ENCODE assay signal across 23 cellular contexts in genomic region chr12:119957135-119957534, GRCh38. TPM values are rescaled to one million over a fixed set of nuclear protein-coding genes. Genes with fewer than 3 reads are reported as not detected.
DNase-seq lines count a peak whose midpoint lies in the region; ATAC-seq, FAIRE-seq and TF ChIP-seq lines count a peak whose summit lies in the region.
"Had no signal": no experiment of that assay in that cellular context is flagged by ENCODE, and none has a peak within 500 bp of the region (broad histone marks: within the 10 kb centered on the region; RNA-seq: fewer than 3 reads in every experiment).

No MANE protein-coding gene starts in this region.

- H3K4me1 ChIP-seq in HepG2 (ENCODE audit: insufficient read depth, low read length) (no peaks in the 10 kb centered on the region), right lobe of liver (no peaks in the 10 kb centered on the region), HEK293 (ENCODE audit: control insufficient read depth, insufficient read depth, low read length) (no peaks in the 10 kb centered on the region), K562 (replicated peaks in 1 of 2; ENCODE audit: control insufficient read depth in 2 of 2, insufficient read depth in 2 of 2, low read length in 2 of 2) (no peaks in the 10 kb centered on the region), smooth muscle cell (ENCODE audit: low read depth) (no peaks in the 10 kb centered on the region)
- H3K4me1 ChIP-seq: BE2C, BLaER1 had no signal

- TF ChIP-seq RAD21 in HepG2 (CRISPR knock-in tag; IDR thresholded peaks at IDR 0.05) (no peak), K562 (CRISPR knock-in tag; conservative IDR thresholded peaks at IDR 0.05 in 1 of 2, IDR thresholded peaks at IDR 0.05 in 1 of 2) (no peak)

- no peaks in the 10 kb centered on the region for H3K9me1 ChIP-seq in K562 (ENCODE audit: control insufficient read depth, insufficient read depth, low read length)

- WGBS in HepG2 (ENCODE audit: low lambda C conversion rate): 86% methylated on average over 1 of the region's 1 CpG
- WGBS in right lobe of liver (ENCODE audit: insufficient coverage, low coverage, low lambda C conversion rate, missing lambda C conversion rate): 82% methylated on average over 1 of the region's 1 CpG
- 8% methylated on average over 1 of the region's 1 CpG for WGBS in K562 (ENCODE audit: insufficient coverage, low coverage, missing lambda C conversion rate)
- WGBS in smooth muscle cell (ENCODE audit: low lambda C conversion rate): 96% methylated on average over 1 of the region's 1 CpG

- TF ChIP-seq CTCF in HepG2 (CRISPR knock-in tag; IDR thresholded peaks at IDR 0.05) (no peak), right lobe of liver (IDR thresholded peaks at IDR 0.05) (no peak), HEK293 (tag by site-specific recombination; IDR thresholded peaks at IDR 0.05) (no peak), K562 (IDR thresholded peaks at IDR 0.05 in 2 of 3, conservative IDR thresholded peaks at IDR 0.05 in 1 of 3; ENCODE audit: insufficient read depth in 2 of 3, low read depth in 1 of 3, low read length in 3 of 3) (no peak), Calu3 (IDR thresholded peaks at IDR 0.05; ENCODE audit: unreplicated experiment) (no peak), smooth muscle cell (IDR thresholded peaks at IDR 0.05; ENCODE audit: borderline replicate concordance, insufficient read depth, poor library complexity, severe bottlenecking) (no peak)

- intact Hi-C loops in HepG2 (cut with micrococcal nuclease; ENCODE audit: unreplicated experiment): no loop called here
- intact Hi-C loops in right lobe of liver (cut with DNase I): no loop called here
- intact Hi-C loops in K562 (cut with micrococcal nuclease): no loop called here
- intact Hi-C loops in Calu3 (cut with micrococcal nuclease; ENCODE audit: unreplicated experiment): no loop called here

- H3K4me2 ChIP-seq in HepG2 (ENCODE audit: low read depth, low read length): no peak overlapping the region
- no peak overlapping the region for H3K4me2 ChIP-seq in K562 (ENCODE audit: insufficient read depth, low read length)
- H3K4me2 ChIP-seq in smooth muscle cell: no peak overlapping the region
- H3K4me2 ChIP-seq: BLaER1 had no signal

- BruUV-seq in HepG2 (replicated peaks; lab: Mats Ljungman, UMichigan) (no TSS peak), K562 (replicated peaks; lab: Mats Ljungman, UMichigan) (no TSS peak), Calu3 (replicated peaks; lab: Mats Ljungman, UMichigan) (no TSS peak)

- H4K20me1 ChIP-seq in HepG2 (ENCODE audit: insufficient read depth, low read length) (no peaks in the 10 kb centered on the region), K562 (replicated peaks; ENCODE audit: control insufficient read depth, insufficient read depth, low read length) (no peaks in the 10 kb centered on the region), smooth muscle cell (ENCODE audit: low read depth) (no peaks in the 10 kb centered on the region)
- H4K20me1 ChIP-seq: BLaER1 had no signal

- H3K36me3 Mint-ChIP-seq in Calu3 (ENCODE audit: insufficient read depth, unreplicated experiment): peaks cover 1% of the 10 kb centered on the region
- H3K36me3 Mint-ChIP-seq: CD14-positive monocyte had no signal

- H3K9me3 ChIP-seq in HepG2 (ENCODE audit: low read length): peaks cover 28% of the 10 kb centered on the region
- H3K9me3 ChIP-seq in right lobe of liver: no peaks in the 10 kb centered on the region
- no peaks in the 10 kb centered on the region for H3K9me3 ChIP-seq in HEK293 (ENCODE audit: control insufficient read depth, insufficient read depth, low read depth, low read length)
- no peaks in the 10 kb centered on the region for H3K9me3 ChIP-seq in K562 (replicated peaks; ENCODE audit: control insufficient read depth, insufficient read depth, low read depth, low read length)
- H3K9me3 ChIP-seq in smooth muscle cell (replicated peaks; ENCODE audit: low read depth): no peaks in the 10 kb centered on the region

- POLR2A ChIA-PET in HepG2 (lab: Yijun Ruan, JAX): no interaction called here
- POLR2A ChIA-PET in HEK293 (lab: Yijun Ruan, JAX): no interaction called here
- POLR2A ChIA-PET in K562 (lab: Yijun Ruan, JAX): no interaction called here

- FAIRE-seq in HepG2 (lab: Jason Lieb, UNC) (no peak), K562 (lab: Jason Lieb, UNC) (no peak)
- FAIRE-seq: D721Med, G401.6, GM12891, GM19239 had no signal

- no peak overlapping the region for H2AFZ ChIP-seq in HepG2 (ENCODE audit: low read length)
- no peak overlapping the region for H2AFZ ChIP-seq in K562 (ENCODE audit: low read depth, low read length)
- H2AFZ ChIP-seq in smooth muscle cell (ENCODE audit: low read depth): no peak overlapping the region

- peaks cover 15% of the 10 kb centered on the region for H3K9me3 Mint-ChIP-seq in Calu3 (ENCODE audit: low read depth, unreplicated experiment)

- H3F3A ChIP-seq in smooth muscle cell (ENCODE audit: low read depth): no peaks in the 10 kb centered on the region

- H3K4me1 Mint-ChIP-seq in Calu3 (ENCODE audit: low read depth, unreplicated experiment): no peaks in the 10 kb centered on the region
- H3K4me1 Mint-ChIP-seq: CD14-positive monocyte; CD4-positive, alpha-beta memory T cell; CD4-positive, CD25-positive, alpha-beta regulatory T cell; CD8-positive, alpha-beta memory T cell had no signal

- TF ChIP-seq POLR2A in HepG2 (IDR thresholded peaks at IDR 0.05; ENCODE audit: insufficient read depth in 1 of 2, low read depth in 2 of 2, low read length in 2 of 2) (no peak), right lobe of liver (IDR thresholded peaks at IDR 0.05) (no peak), K562 (conservative IDR thresholded peaks at IDR 0.05) (no peak)

- TF ChIP-seq EP300 in HepG2 (IDR thresholded peaks at IDR 0.05; ENCODE audit: low read depth in 2 of 2, low read length in 2 of 2): no peak
- TF ChIP-seq EP300 in HepG2 (CRISPR knock-in tag; IDR thresholded peaks at IDR 0.05; ENCODE audit: borderline replicate concordance): no peak
- TF ChIP-seq EP300 in K562 (IDR thresholded peaks at IDR 0.05; ENCODE audit: low read length): no peak

- in situ Hi-C loops in HepG2 (cut with HindIII; ENCODE audit: extremely low pct_ligation_motif_present, low pct_unique_long_range_greater_than_20kb): no loop called here
- in situ Hi-C loops in K562 (cut with MboI): no loop called here

- CTCF ChIA-PET in HepG2 (lab: Yijun Ruan, JAX; ENCODE audit: low intra/inter-chr PET ratio, low total read pairs) (interaction anchor here (0.6 kb wide), 1 partner anchor 128 kb away, joined by 3 read pairs; no protein-coding TSS in a partner anchor), HEK293 (lab: Yijun Ruan, JAX) (no interaction called here), K562 (lab: Yijun Ruan, JAX; ENCODE audit: low intra/inter-chr PET ratio) (interaction anchor here (0.6 kb wide), 1 partner anchor 127 kb away, joined by 3 read pairs; no protein-coding TSS in a partner anchor), Calu3 (lab: Charles Lee) (no interaction called here)

- no peak overlapping the region for H3K27ac Mint-ChIP-seq in Calu3 (ENCODE audit: unreplicated experiment)
- H3K27ac Mint-ChIP-seq: CD14-positive monocyte; CD4-positive, alpha-beta memory T cell; CD4-positive, CD25-positive, alpha-beta regulatory T cell; CD8-positive, alpha-beta memory T cell had no signal

- H3K79me2 ChIP-seq in HepG2 (ENCODE audit: insufficient read depth, low read length): no peaks in the 10 kb centered on the region
- no peaks in the 10 kb centered on the region for H3K79me2 ChIP-seq in K562 (ENCODE audit: control insufficient read depth, insufficient read depth, low read length)
- H3K79me2 ChIP-seq in smooth muscle cell (ENCODE audit: low read depth): no peaks in the 10 kb centered on the region

- H3K4me3 ChIP-seq in HepG2 (replicated peaks in 1 of 3; ENCODE audit: insufficient read depth in 1 of 3, low read depth in 2 of 3, low read length in 3 of 3): no peak overlapping the region
- H3K4me3 ChIP-seq in right lobe of liver: no peak overlapping the region
- H3K4me3 ChIP-seq in HEK293 (ENCODE audit: low read depth, low read length): no peak overlapping the region
- no peak overlapping the region for H3K4me3 ChIP-seq in K562
- no peak overlapping the region for H3K4me3 ChIP-seq in smooth muscle cell
- H3K4me3 ChIP-seq: BLaER1 had no signal

- no peak overlapping the region for H3K4me3 Mint-ChIP-seq in Calu3 (ENCODE audit: low read depth, unreplicated experiment)
- H3K4me3 Mint-ChIP-seq: CD14-positive monocyte; CD4-positive, alpha-beta memory T cell; CD4-positive, CD25-positive, alpha-beta regulatory T cell; CD8-positive, alpha-beta memory T cell had no signal

- no peaks in the 10 kb centered on the region for H3K36me3 ChIP-seq in HepG2 (replicated peaks in 1 of 2; ENCODE audit: control insufficient read depth in 1 of 2, insufficient read depth in 2 of 2, low read length in 2 of 2)
- H3K36me3 ChIP-seq in right lobe of liver: no peaks in the 10 kb centered on the region
- H3K36me3 ChIP-seq in HEK293 (ENCODE audit: control insufficient read depth in 2 of 2, insufficient read depth in 1 of 2, low read length in 2 of 2): no peaks in the 10 kb centered on the region
- H3K36me3 ChIP-seq in K562 (ENCODE audit: control insufficient read depth, insufficient read depth, low read length): no peaks in the 10 kb centered on the region
- H3K36me3 ChIP-seq in smooth muscle cell (ENCODE audit: low read depth): no peaks in the 10 kb centered on the region
- H3K36me3 ChIP-seq: BE2C, BLaER1 had no signal

- H3K27me3 ChIP-seq in HepG2 (ENCODE audit: control insufficient read depth in 1 of 2, insufficient read depth in 2 of 2, low read length in 2 of 2) (no peaks in the 10 kb centered on the region; a peak in 1 of 5 replicates), right lobe of liver (no peaks in the 10 kb centered on the region), K562 (ENCODE audit: control insufficient read depth in 2 of 2, insufficient read depth in 2 of 2, low read length in 2 of 2) (no peaks in the 10 kb centered on the region; a peak in 1 of 5 replicates), smooth muscle cell (ENCODE audit: low read depth) (no peaks in the 10 kb centered on the region)
- H3K27me3 ChIP-seq: BE2C, BLaER1 had no signal

- H3K27ac ChIP-seq in HepG2 (ENCODE audit: extremely low read length, insufficient read depth, low read length): no peak overlapping the region
- no peak overlapping the region for H3K27ac ChIP-seq in right lobe of liver
- H3K27ac ChIP-seq in HEK293 (ENCODE audit: extremely low read depth, low read depth, low read length): no peak overlapping the region
- no peak overlapping the region for H3K27ac ChIP-seq in K562 (ENCODE audit: extremely low read depth, low read depth, low read length)
- H3K27ac ChIP-seq in smooth muscle cell (ENCODE audit: low read depth): no peak overlapping the region
- H3K27ac ChIP-seq: 22Rv1, BLaER1 had no signal

- H3K27me3 Mint-ChIP-seq in Calu3 (ENCODE audit: unreplicated experiment): no peaks in the 10 kb centered on the region
- H3K27me3 Mint-ChIP-seq: CD4-positive, alpha-beta memory T cell; CD8-positive, alpha-beta memory T cell had no signal

- ATAC-seq in HepG2 (no peak), right lobe of liver (no peak), K562 (no peak)

- DNase-seq in HepG2 (ENCODE audit: low spot score) (no peak), right lobe of liver (no peak), K562 (ENCODE audit: extremely low read depth in 1 of 4, low spot score in 3 of 4) (no peak), Calu3 (no peak), smooth muscle cell (lab: John Stamatoyannopoulos, UW; ENCODE audit: unreplicated experiment) (no peak)
- DNase-seq: ACHN; BE2C; C1 segment of cervical spinal cord; CD4-positive, alpha-beta memory T cell; CD4-positive, CD25-positive, alpha-beta regulatory T cell; CD8-positive, alpha-beta memory T cell; COR-L47; DMS79 treated with DMSO at 0.1 percent for 48 hours; GF-D8 had no signal

- H3K9ac ChIP-seq in HepG2 (ENCODE audit: insufficient read depth, low read depth, low read length): no peak overlapping the region
- H3K9ac ChIP-seq in K562 (ENCODE audit: insufficient read depth in 1 of 2, low read depth in 2 of 2, low read length in 2 of 2): no peak overlapping the region
- no peak overlapping the region for H3K9ac ChIP-seq in smooth muscle cell (ENCODE audit: low read depth)
- H3K9ac ChIP-seq: BLaER1 had no signal

RNA-seq across cellular contexts. Expression of gene BICDL1, which starts 31.9 kb away (rescaled TPM):
- 7.8 and 9.7 TPM in 2 replicates for total RNA-seq in HepG2 (2016; rRNA removed; fragmentation: Illumina TruSeq; extraction: Trizol)
- 2.0 and 2.4 TPM in 2 replicates for total RNA-seq in HepG2 (2016; cell fraction: cytosol; rRNA removed; fragmentation: Illumina TruSeq; extraction: Trizol; ENCODE audit: low read depth)
- total RNA-seq in HepG2 (2016; cell fraction: insoluble cytoplasmic fraction; rRNA removed; fragmentation: Illumina TruSeq; extraction: Trizol): 5.5 and 8.1 TPM in 2 replicates
- 4.5 and 5.8 TPM in 2 replicates for total RNA-seq in HepG2 (2016; cell fraction: membrane; rRNA removed; fragmentation: Illumina TruSeq; extraction: Trizol)
- total RNA-seq in HepG2 (2016; cell fraction: nucleus; rRNA removed; fragmentation: Illumina TruSeq; extraction: Trizol): 11.3 TPM in 2 replicates
- 3.6 and 5.4 TPM in 2 replicates for polyA plus RNA-seq in HepG2 (2011; rRNA removed)
- 2.9 and 4.3 TPM in 2 replicates for polyA plus RNA-seq in HepG2 (2011; cell fraction: cytosol; rRNA removed)
- 11.5 and 12.3 TPM in 2 replicates for polyA plus RNA-seq in HepG2 (2011; cell fraction: nucleus; rRNA removed)
- 0.90 and 2.5 TPM in 2 replicates for polyA plus RNA-seq in HepG2 (2012)
- 1.7 and 1.9 TPM in 2 replicates for polyA plus RNA-seq in HepG2 (2016; cell fraction: cytosol; fragmentation: Illumina TruSeq; extraction: Trizol; ENCODE audit: low read depth)
- 7.0 and 7.5 TPM in 2 replicates for polyA plus RNA-seq in HepG2 (2016; cell fraction: insoluble cytoplasmic fraction; fragmentation: Illumina TruSeq; extraction: Trizol; ENCODE audit: low read depth)
- polyA plus RNA-seq in HepG2 (2016; cell fraction: membrane; fragmentation: Illumina TruSeq; extraction: Trizol; ENCODE audit: low read depth): 4.2 and 5.0 TPM in 2 replicates
- polyA plus RNA-seq in HepG2 (2016; cell fraction: nucleus; fragmentation: Illumina TruSeq; extraction: Trizol; ENCODE audit: insufficient read depth, low read depth): 16.4 and 16.8 TPM in 2 replicates
- 3.1 and 11.3 TPM in 2 replicates for polyA minus RNA-seq in HepG2 (2011; rRNA and poly(A)+ RNA removed; ENCODE audit: low replicate concordance)
- polyA minus RNA-seq in HepG2 (2011; cell fraction: cytosol; rRNA and poly(A)+ RNA removed): 2.3 and 2.5 TPM in 2 replicates
- 3.5 and 3.7 TPM in 2 replicates for polyA minus RNA-seq in HepG2 (2011; cell fraction: nucleus; rRNA and poly(A)+ RNA removed)
- 10 to 100 TPM in 3 of 6 experiments, 1 to 10 TPM in 3; 1.5 to 13.0 (median 8.7) TPM for total RNA-seq in right lobe of liver
- 3.6 and 4.0 TPM in 2 replicates for total RNA-seq in K562 (2011; cell fraction: chromatin; rRNA removed; ENCODE audit: low replicate concordance)
- total RNA-seq in K562 (2011; cell fraction: nucleolus; rRNA removed): 1.8 and 2.2 TPM in 2 replicates
- total RNA-seq in K562 (2011; cell fraction: nucleoplasm; rRNA removed): 2.6 and 3.4 TPM in 2 replicates
- total RNA-seq in K562 (2014; rRNA removed): 0.64 and 0.86 TPM in 2 replicates
- total RNA-seq in K562 (2014; rRNA removed; fragmentation: Illumina TruSeq; extraction: Trizol): 0.22 and 0.40 TPM in 2 replicates
- 0.57 and 0.58 TPM in 2 replicates for total RNA-seq in K562 (2015; rRNA removed; fragmentation: Illumina TruSeq; extraction: Trizol)
- 0.95 and 1.3 TPM in 2 replicates for total RNA-seq in K562 (2021)
- 1.4 and 1.7 TPM in 2 replicates for polyA plus RNA-seq in K562 (2011; rRNA removed)
- polyA plus RNA-seq in K562 (2011; cell fraction: cytosol; rRNA removed): 0.95 and 0.99 TPM in 2 replicates
- polyA plus RNA-seq in K562 (2011; cell fraction: nucleus; rRNA removed): 5.4 and 5.5 TPM in 2 replicates
- 0.36 and 0.95 TPM in 2 replicates for polyA plus RNA-seq in K562 (2012)
- 0.53 and 0.56 TPM in 2 replicates for polyA plus RNA-seq in K562 (2014; fragmentation: Illumina TruSeq; extraction: Trizol)
- polyA plus RNA-seq in K562 (2014; fragmentation: Nextera tagmentation; extraction: Ambion mirVana): under 1 TPM; 0.06 to 0.07 TPM
- 0.76 and 2.0 TPM in 2 replicates for polyA plus RNA-seq in K562 (2014; rRNA removed)
- polyA minus RNA-seq in K562 (2011; rRNA and poly(A)+ RNA removed): 0.91 and 1.3 TPM in 2 replicates
- 0.48 and 1.9 TPM in 2 replicates for polyA minus RNA-seq in K562 (2011; cell fraction: cytosol; rRNA and poly(A)+ RNA removed)
- polyA minus RNA-seq in K562 (2011; cell fraction: nucleus; rRNA and poly(A)+ RNA removed): 0.67 and 0.89 TPM in 2 replicates
- 25.7 and 31.6 TPM in 2 replicates for total RNA-seq in Calu3 (2022)
- total RNA-seq in smooth muscle cell: 1.7 and 3.9 TPM in 2 replicates
- polyA plus RNA-seq in smooth muscle cell: 0.43 and 0.74 TPM in 2 replicates
- polyA plus RNA-seq: AG04450, CD14-positive monocyte had no signal

Comparison
In these comparisons a context has a peak if more than half of its experiments do, and no peak if none do; other contexts are left out.
1. CTCF ChIA-PET loops: an anchor here in HepG2 (0.6 kb wide) and K562 (0.6 kb wide); none called in HEK293 and Calu3.
2. Of the 241 proteins assayed by ChIP-seq in both HepG2 and K562: peak only in HepG2: none; only in K562: CBX5; in both: none; in neither: 240.